8 cellular contexts compared by ENCODE assay signal in the genomic region with DNA sequence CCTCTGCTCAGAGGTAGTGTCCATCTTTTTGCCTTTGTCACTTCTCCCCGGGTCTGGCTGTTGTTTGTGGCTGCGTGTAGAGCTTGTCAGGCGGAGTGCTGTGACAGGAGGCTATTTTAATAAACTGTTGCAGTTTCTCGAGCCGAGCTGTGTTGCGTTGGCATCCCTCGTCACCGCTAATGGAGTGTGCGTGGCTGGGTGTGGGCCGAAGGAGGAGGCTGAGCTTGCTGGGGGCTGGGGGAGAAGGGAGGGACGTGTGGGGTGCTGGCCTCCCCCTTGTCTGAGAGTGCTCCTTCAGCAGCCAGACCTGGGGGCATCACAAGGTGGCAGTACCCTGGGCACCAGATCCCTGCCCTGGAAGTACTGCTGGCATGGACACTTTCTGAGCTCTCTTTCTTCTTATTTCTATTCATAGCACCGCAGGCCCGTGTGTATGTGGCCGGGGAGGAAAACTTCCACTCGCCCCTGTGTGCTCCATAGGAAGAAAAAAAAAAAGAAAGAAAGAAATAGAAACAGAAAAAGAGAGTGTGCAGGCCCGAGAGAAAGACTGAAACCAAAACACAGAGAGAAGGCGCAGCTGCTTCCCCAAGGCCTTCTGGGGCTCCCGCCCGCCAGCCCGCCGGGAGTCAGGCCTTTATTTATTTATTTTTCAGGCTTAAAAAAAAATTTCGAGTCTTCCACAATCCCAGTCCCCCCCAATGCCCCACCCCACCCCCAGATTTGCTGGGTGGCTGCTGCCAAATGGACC. TPM values are rescaled to one million over a fixed set of nuclear protein-coding genes. Genes with fewer than 3 reads are reported as not detected.
DNase-seq lines count a peak whose midpoint lies in the region; ATAC-seq and TF ChIP-seq lines count a peak whose summit lies in the region.

No MANE protein-coding gene starts in this region.

- intact Hi-C loops in Right ventricle myocardium inferior (cut with DNase I) (loop anchor here (5.0 kb wide), 1 partner anchor 40 kb away; no protein-coding TSS in a partner anchor), cardiac septum (cut with DNase I) (loop anchor here (1.0 kb wide), 1 partner anchor 32 kb away; no protein-coding TSS in a partner anchor), ascending aorta (cut with DNase I) (loop anchor here (5.0 kb wide), 1 partner anchor 40 kb away; no protein-coding TSS in a partner anchor), right lobe of liver (cut with DNase I) (no loop called here), uterus (cut with DNase I; ENCODE audit: low total_unique reads) (no loop called here)

- H3K27ac ChIP-seq in ascending aorta (peak overlapping the region; percentile 95 to 97), right lobe of liver (peak overlapping the region; percentile 58 to 87 (median 68)), uterus (peak overlapping the region; percentile 95 to 99)

- ATAC-seq in Right ventricle myocardium inferior, result peak; percentile 42
- peak; percentile 21 to 35 (median 32) for ATAC-seq in right lobe of liver
- ATAC-seq in HG03354 (IDR thresholded peaks at IDR 0.05; ENCODE audit: poor library complexity, severe bottlenecking, unreplicated experiment), result no peak
- no peak for ATAC-seq in GM18858 (IDR thresholded peaks at IDR 0.05; ENCODE audit: unreplicated experiment)

- H3K27me3 ChIP-seq in ascending aorta (no peaks in the 10 kb centered on the region), right lobe of liver (no peaks in the 10 kb centered on the region), uterus (no peaks in the 10 kb centered on the region)

- WGBS in right lobe of liver (ENCODE audit: insufficient coverage, low coverage, low lambda C conversion rate, missing lambda C conversion rate), result 7% methylated on average over 18 of the region's 22 CpGs

- H3K36me3 ChIP-seq in ascending aorta (no peaks in the 10 kb centered on the region), right lobe of liver (no peaks in the 10 kb centered on the region), uterus (no peaks in the 10 kb centered on the region)

- H3K9me3 ChIP-seq in ascending aorta, result no peaks in the 10 kb centered on the region
- H3K9me3 ChIP-seq in right lobe of liver, result no peaks in the 10 kb centered on the region
- H3K9me3 ChIP-seq in uterus, result no peaks in the 10 kb centered on the region

- H3K4me1 ChIP-seq in ascending aorta (peaks cover 14 to 59% of the 10 kb centered on the region in 2 donors), right lobe of liver (peaks cover 0 to 49% (median 19%) of the 10 kb centered on the region in 4 donors), uterus (peaks cover 8 to 27% of the 10 kb centered on the region in 2 donors)

- DNase-seq in Right ventricle myocardium inferior (ENCODE audit: missing footprints) (no peak), cardiac septum (ENCODE audit: low spot score) (no peak), ascending aorta (ENCODE audit: low spot score in 2 of 2) (peak in 1 of 2 donors; percentile 84), right lobe of liver (no peak), uterus (peak; percentile 59 to 62), NCI-H226 (no peak)

- TF ChIP-seq POLR2A in right lobe of liver (IDR thresholded peaks at IDR 0.05) (no peak), uterus (IDR thresholded peaks at IDR 0.05) (no peak)

- TF ChIP-seq CTCF in ascending aorta (IDR thresholded peaks at IDR 0.05), result no peak
- TF ChIP-seq CTCF in right lobe of liver (IDR thresholded peaks at IDR 0.05), result no peak
- no peak for TF ChIP-seq CTCF in uterus (IDR thresholded peaks at IDR 0.05)

- H3K4me3 ChIP-seq in ascending aorta (peak overlapping the region; percentile 57 to 67), right lobe of liver (peak overlapping the region; percentile 29 to 47 (median 35)), uterus (peak overlapping the region; percentile 33 to 40)

RNA-seq across cellular contexts. Expression of a gene that starts 27.0 kb away (rescaled TPM):
- total RNA-seq in Right ventricle myocardium inferior (159 TPM), cardiac septum (123 TPM), ascending aorta (76.5 TPM), right lobe of liver (10 to 100 TPM; 20.3 to 40.0 (median 26.7) TPM), uterus (100 to 1,000 TPM in 2 of 4 donors, 10 to 100 TPM in 2; 27.4 to 381 (median 78.4) TPM)

RNA-seq across cellular contexts. Expression of a gene that starts 52.9 kb away (rescaled TPM):
- total RNA-seq in Right ventricle myocardium inferior (9.9 TPM), cardiac septum (11.4 TPM), ascending aorta (not detected), right lobe of liver (not detected), uterus (under 1 TPM in 1 of 4 donors, not detected in 3; 0.14 TPM)

Comparison
In these comparisons a context has a peak if more than half of its experiments do, and no peak if none do; other contexts are left out.
1. ATAC-seq: peak in Right ventricle myocardium inferior (single experiment) and right lobe of liver (4 of 4); none in HG03354 (single experiment) and GM18858 (single experiment).
2. DNase-seq: peak in uterus (2 of 2); none in Right ventricle myocardium inferior (single experiment), cardiac septum (single experiment), right lobe of liver (0 of 3) and NCI-H226 (single experiment).
3. intact Hi-C loops: an anchor here in Right ventricle myocardium inferior (5.0 kb wide), cardiac septum (1.0 kb wide) and ascending aorta (5.0 kb wide); none called in right lobe of liver and uterus.
4. Peak in every context shown above with its lines, with median percentiles within 50 percentile points of each other: H3K27ac ChIP-seq and H3K4me3 ChIP-seq.